Comparison of ENCODE assay signal across 1 cellular context in genomic region chr9:129596541-129597328, GRCh38.
TF ChIP-seq lines count a peak whose summit lies in the region.

No MANE protein-coding gene starts in this region.

TF ChIP-seq in HepG2, 621 proteins besides CTCF, POLR2A, EP300 and RAD21 (continued from another document and continues in another):
- TF ChIP-seq SNAPC4 (CRISPR knock-in tag; IDR thresholded peaks at IDR 0.05) (0 out of 2 replicates have a peak, but pooled peaks have one; percentile 10), ZNF678 (CRISPR knock-in tag; IDR thresholded peaks at IDR 0.05) (peak; percentile 10), HNF1B (CRISPR knock-in tag; IDR thresholded peaks at IDR 0.05) (peak; percentile 68), MYC (CRISPR knock-in tag; IDR thresholded peaks at IDR 0.05; ENCODE audit: borderline replicate concordance) (peak; percentile 45), CBX2 (IDR thresholded peaks at IDR 0.05; ENCODE audit: low read depth, low read length) (no peak), CBX2 (CRISPR knock-in tag; IDR thresholded peaks at IDR 0.05; ENCODE audit: low read depth) (no peak), ZNF343 (CRISPR knock-in tag; IDR thresholded peaks at IDR 0.05) (no peak; the same call in 1 of the 2 replicates), ZFP1 (CRISPR knock-in tag; IDR thresholded peaks at IDR 0.05) (no peak), ZXDC (CRISPR knock-in tag; IDR thresholded peaks at IDR 0.05) (no peak), HIC2 (CRISPR knock-in tag; IDR thresholded peaks at IDR 0.05; ENCODE audit: low read depth) (no peak; the same call in none of the 2 replicates), SP1 (IDR thresholded peaks at IDR 0.05) (no peak), SP1 (CRISPR knock-in tag; IDR thresholded peaks at IDR 0.05) (peak; percentile 57), ZNF512 (CRISPR knock-in tag; IDR thresholded peaks at IDR 0.05) (no peak), TOPORS (CRISPR knock-in tag; IDR thresholded peaks at IDR 0.05) (peak; percentile 21; the same call in 1 of the 2 replicates), ZNF33B (CRISPR knock-in tag; IDR thresholded peaks at IDR 0.05) (no peak), ZNF616 (CRISPR knock-in tag; IDR thresholded peaks at IDR 0.05; ENCODE audit: low read depth) (0 out of 2 replicates have a peak, but pooled peaks have one; percentile 12), MNT (IDR thresholded peaks at IDR 0.05) (no peak), CHD4 (IDR thresholded peaks at IDR 0.05; ENCODE audit: borderline replicate concordance, low read length) (peak; percentile 59; the same call in 1 of the 2 replicates), ZHX1 (CRISPR knock-in tag; IDR thresholded peaks at IDR 0.05; ENCODE audit: low read depth) (no peak), CENPBD1 (CRISPR knock-in tag; IDR thresholded peaks at IDR 0.05; ENCODE audit: borderline replicate concordance, low read depth) (no peak), ARNT2 (CRISPR knock-in tag; IDR thresholded peaks at IDR 0.05; ENCODE audit: low read depth) (peak; percentile 86), NFE2L1 (CRISPR knock-in tag; IDR thresholded peaks at IDR 0.05; ENCODE audit: borderline replicate concordance) (no peak; the same call in 1 of the 2 replicates), ZMYM2 (CRISPR knock-in tag; IDR thresholded peaks at IDR 0.05) (peak; percentile 25; the same call in 1 of the 2 replicates), AGO1 (IDR thresholded peaks at IDR 0.05; ENCODE audit: low read depth, low read length, poor library complexity, severe bottlenecking) (no peak), ZMYM3 (CRISPR knock-in tag; IDR thresholded peaks at IDR 0.05) (peak; percentile 54), DPF2 (CRISPR knock-in tag; IDR thresholded peaks at IDR 0.05; ENCODE audit: borderline replicate concordance, low read depth) (no peak; the same call in 1 of the 2 replicates), BORCS8-MEF2B (CRISPR knock-in tag; IDR thresholded peaks at IDR 0.05) (peak; percentile 74; the same call in 1 of the 2 replicates), SIN3B (IDR thresholded peaks at IDR 0.05; ENCODE audit: low read length) (no peak), ZBTB4 (CRISPR knock-in tag; IDR thresholded peaks at IDR 0.05; ENCODE audit: borderline replicate concordance) (peak; percentile 24; the same call in 1 of the 2 replicates), ZNF33A (CRISPR knock-in tag; IDR thresholded peaks at IDR 0.05; ENCODE audit: borderline replicate concordance) (peak; percentile 82; the same call in 1 of the 2 replicates), CCDC6 (CRISPR knock-in tag; IDR thresholded peaks at IDR 0.05) (0 out of 2 replicates have a peak, but pooled peaks have one; percentile 1), POGZ (CRISPR knock-in tag; IDR thresholded peaks at IDR 0.05) (no peak), MED13 (CRISPR knock-in tag; IDR thresholded peaks at IDR 0.05) (no peak), ZNF670 (CRISPR knock-in tag; IDR thresholded peaks at IDR 0.05; ENCODE audit: borderline replicate concordance) (peak; percentile 73)
